In genomic region chr20:20549699-20550098, GRCh38 we compare ENCODE assay signal across 10 cellular contexts.
DNase-seq lines count a peak whose midpoint lies in the region; ATAC-seq and TF ChIP-seq lines count a peak whose summit lies in the region.
"Had no signal": no experiment of that assay in that cellular context is flagged by ENCODE, and none has a peak within 500 bp of the region (broad histone marks: within the 10 kb centered on the region; RNA-seq: fewer than 3 reads in every experiment).

No MANE protein-coding gene starts in this region.

- no peak for TF ChIP-seq EP300 in stomach (IDR thresholded peaks at IDR 0.05)

- no TSS peak for BruUV-seq in PC-9 (replicated peaks; lab: Mats Ljungman, UMichigan)

- DNase-seq in activated T-cell treated with anti-CD3 and anti-CD28 coated beads, Interleukin-2, amount 50 U/mL, for 24 hours, result no peak
- no peak for DNase-seq in activated T-cell treated with anti-CD3 and anti-CD28 coated beads, Interleukin-2, amount 50 U/mL, for 48 hours
- DNase-seq in PC-9 (peak; percentile 29 to 96), fibroblast of lung (ENCODE audit: low read depth in 2 of 2) (peak; percentile 73 to 89), stomach (no peak), germinal center (ENCODE audit: low spot score) (no peak), C1 segment of cervical spinal cord (lab: John Stamatoyannopoulos, UW) (no peak)
- DNase-seq: activated effector memory CD4-positive, alpha-beta T cell treated with Interleukin-2 at 50 U/mL for 16 hours had no signal

- H2AFZ ChIP-seq in PC-9, result no peak overlapping the region
- H2AFZ ChIP-seq in fibroblast of lung (ENCODE audit: low read length), result no peak overlapping the region

- CTCF ChIA-PET in PC-9 (lab: Charles Lee), result no interaction called here

- H3K4me1 ChIP-seq in PC-9 (replicated peaks; ENCODE audit: insufficient read depth), result peaks cover 74% of the 10 kb centered on the region
- no peaks in the 10 kb centered on the region for H3K4me1 ChIP-seq in fibroblast of lung (ENCODE audit: control insufficient read depth, extremely low read depth, insufficient read depth, low read length)
- H3K4me1 ChIP-seq in stomach, result peaks cover 10 to 58% (median 38%) of the 10 kb centered on the region in 4 donors

- H3K9ac ChIP-seq in fibroblast of lung (ENCODE audit: insufficient read depth, low read length), result no peak overlapping the region
- H3K9ac ChIP-seq: BLaER1 treated with 17β-estradiol and CSF1 and Interleukin-3, amounts not matched to agents 10 nM and 100 nM had no signal

- H3K27ac ChIP-seq in PC-9, result peak overlapping the region; percentile 97
- no peak overlapping the region for H3K27ac ChIP-seq in fibroblast of lung (ENCODE audit: insufficient read depth, low read length)
- peak overlapping the region in 4 of 5 donors; percentile 58 to 74 (median 66) for H3K27ac ChIP-seq in stomach
- H3K27ac ChIP-seq: BLaER1 treated with 17β-estradiol and CSF1 and Interleukin-3, amounts not matched to agents 10 nM and 100 nM had no signal

- no peak for ATAC-seq in GM21526 (IDR thresholded peaks at IDR 0.05; ENCODE audit: low FRiP score, unreplicated experiment)

- H3K4me1 Mint-ChIP-seq in activated T-cell treated with anti-CD3 and anti-CD28 coated beads, Interleukin-2, amount 50 U/mL, for 24 hours (ENCODE audit: low read depth), result peaks cover 52% of the 10 kb centered on the region

- intact Hi-C loops in PC-9 (cut with micrococcal nuclease; ENCODE audit: unreplicated experiment) (loop anchor here (1.0 kb wide), 1 partner anchor 29 kb away; no protein-coding TSS in a partner anchor), stomach (cut with DNase I; ENCODE audit: low total_unique reads) (no loop called here)

- H3K36me3 Mint-ChIP-seq in activated T-cell treated with anti-CD3 and anti-CD28 coated beads, Interleukin-2, amount 50 U/mL, for 24 hours (ENCODE audit: low read depth), result peaks cover 43% of the 10 kb centered on the region

- no peaks in the 10 kb centered on the region for H3K27me3 ChIP-seq in PC-9 (ENCODE audit: insufficient read depth, low read depth)
- no peaks in the 10 kb centered on the region for H3K27me3 ChIP-seq in fibroblast of lung (ENCODE audit: control insufficient read depth, insufficient read depth, low read length)
- H3K27me3 ChIP-seq in stomach, result no peaks in the 10 kb centered on the region
- H3K27me3 ChIP-seq: BLaER1 treated with 17β-estradiol and CSF1 and Interleukin-3, amounts not matched to agents 10 nM and 100 nM had no signal

- H3K4me3 ChIP-seq in PC-9 (no peak overlapping the region), fibroblast of lung (replicated peaks in 1 of 4; ENCODE audit: control extremely low read depth in 1 of 4, insufficient read depth in 1 of 4, low read depth in 3 of 4, low read length in 4 of 4) (no peak overlapping the region), stomach (no peak overlapping the region)
- H3K4me3 ChIP-seq: BLaER1 treated with 17β-estradiol and CSF1 and Interleukin-3, amounts not matched to agents 10 nM and 100 nM had no signal

- no peaks in the 10 kb centered on the region for H4K20me1 ChIP-seq in PC-9 (ENCODE audit: insufficient read depth)
- H4K20me1 ChIP-seq in fibroblast of lung (ENCODE audit: control insufficient read depth, extremely low read depth, insufficient read depth, low read length), result no peaks in the 10 kb centered on the region
- H4K20me1 ChIP-seq: BLaER1 treated with 17β-estradiol and CSF1 and Interleukin-3, amounts not matched to agents 10 nM and 100 nM had no signal

- H3K9me2 ChIP-seq in PC-9 (ENCODE audit: insufficient read depth), result no peaks in the 10 kb centered on the region

- WGBS in stomach, 5 donors, result 67 to 84% (median 69%) methylated on average over 1 of the region's 1 CpG

- H3K27ac Mint-ChIP-seq in activated T-cell treated with anti-CD3 and anti-CD28 coated beads, Interleukin-2, amount 50 U/mL, for 24 hours, result peak overlapping the region; percentile 50

- no peaks in the 10 kb centered on the region; the same call in 1 of the 2 replicates for H3K9me3 ChIP-seq in PC-9 (ENCODE audit: insufficient read depth, low read depth)
- no peaks in the 10 kb centered on the region for H3K9me3 ChIP-seq in fibroblast of lung (ENCODE audit: control insufficient read depth, insufficient read depth, low read depth, low read length)
- H3K9me3 ChIP-seq in stomach, result no peaks in the 10 kb centered on the region

- no peaks in the 10 kb centered on the region for H3K27me3 Mint-ChIP-seq in activated T-cell treated with anti-CD3 and anti-CD28 coated beads, Interleukin-2, amount 50 U/mL, for 24 hours

- H3K36me3 ChIP-seq in PC-9 (ENCODE audit: low read depth), result no peaks in the 10 kb centered on the region
- no peaks in the 10 kb centered on the region for H3K36me3 ChIP-seq in fibroblast of lung (ENCODE audit: control insufficient read depth, insufficient read depth, low read length)
- peaks cover 4 to 39% (median 25%) of the 10 kb centered on the region in 4 donors for H3K36me3 ChIP-seq in stomach

- H3K79me2 ChIP-seq in PC-9 (ENCODE audit: low read depth), result no peaks in the 10 kb centered on the region
- H3K79me2 ChIP-seq in fibroblast of lung (ENCODE audit: control insufficient read depth, insufficient read depth, low read length), result no peaks in the 10 kb centered on the region

- no peak for TF ChIP-seq POLR2A in stomach (IDR thresholded peaks at IDR 0.05)

- peaks cover 38% of the 10 kb centered on the region for H3F3A ChIP-seq in PC-9 (ENCODE audit: insufficient read depth, low read depth)

- H3K4me2 ChIP-seq in PC-9 (peak overlapping the region; percentile 58), fibroblast of lung (ENCODE audit: extremely low read depth, insufficient read depth, low read length) (no peak overlapping the region)

- no peak overlapping the region for H3K4me3 Mint-ChIP-seq in activated T-cell treated with anti-CD3 and anti-CD28 coated beads, Interleukin-2, amount 50 U/mL, for 24 hours

- TF ChIP-seq CTCF in PC-9 (conservative IDR thresholded peaks at IDR 0.05) (no peak), fibroblast of lung (conservative IDR thresholded peaks at IDR 0.05 in 1 of 2, IDR thresholded peaks at IDR 0.05 in 1 of 2; ENCODE audit: low read depth in 1 of 2, low read length in 2 of 2) (no peak), stomach (IDR thresholded peaks at IDR 0.05) (no peak)

- no peaks in the 10 kb centered on the region for H3K9me3 Mint-ChIP-seq in activated T-cell treated with anti-CD3 and anti-CD28 coated beads, Interleukin-2, amount 50 U/mL, for 24 hours

- POLR2A ChIA-PET in PC-9 (lab: Charles Lee; ENCODE audit: unreplicated experiment), result interaction anchor here (0.5 kb wide), 1 partner anchor 170 kb away, joined by 20 read pairs; no protein-coding TSS in a partner anchor

Comparison
In these comparisons a context has a peak if more than half of its experiments do, and no peak if none do; other contexts are left out.
1. DNase-seq: peak in PC-9 (2 of 2) and fibroblast of lung (2 of 2); none in activated T-cell treated with anti-CD3 and anti-CD28 coated beads, Interleukin-2, amount 50 U/mL, for 24 hours (single experiment), activated T-cell treated with anti-CD3 and anti-CD28 coated beads, Interleukin-2, amount 50 U/mL, for 48 hours (0 of 2), stomach (single experiment), germinal center (single experiment) and C1 segment of cervical spinal cord (0 of 14).